Comparison of ENCODE assay signal across 20 cellular contexts in genomic region chr19:18526316-18526715, GRCh38.
"Had no signal": no experiment of that assay in that cellular context is flagged by ENCODE, and none has a peak within 500 bp of the region (broad histone marks: within the 10 kb centered on the region; RNA-seq: fewer than 3 reads in every experiment).

No MANE protein-coding gene starts in this region.

- H3K9me3 ChIP-seq: esophagus squamous epithelium, lower lobe of right lung, tibial artery, vagina had no signal

- H3K27ac ChIP-seq: coronary artery, esophagus squamous epithelium, lower lobe of right lung, tibial artery, vagina had no signal

- DNase-seq: activated CD4-positive, alpha-beta T cell treated with anti-CD3 and anti-CD28 coated beads, Interleukin-2, amount 10 ng/mL, durations not matched to agents 7 days and 5 days; activated CD8-positive, alpha-beta T cell treated with anti-CD3 and anti-CD28 coated beads, Interleukin-2, amount 10 ng/mL, durations not matched to agents 7 days and 5 days; activated effector memory CD4-positive, alpha-beta T cell treated with Interleukin-2 at 50 U/mL for 16 hours; activated naive CD4-positive, alpha-beta T cell treated with anti-CD3 and anti-CD28 coated beads, Interleukin-2, amount 10 ng/mL, durations not matched to agents 7 days and 5 days; activated naive CD8-positive, alpha-beta T cell treated with anti-CD3 and anti-CD28 coated beads, Interleukin-2, amount 50 U/mL, for 24 hours; activated T-cell treated with anti-CD3 and anti-CD28 coated beads, Interleukin-2, amount 50 U/mL, for 48 hours; anterior cingulate cortex; esophagus squamous epithelium; left colon; lower lobe of right lung; occipital lobe; stimulated activated naive CD8-positive, alpha-beta T cell treated with anti-CD3 and anti-CD28 coated beads, Interleukin-15, Interleukin-2, amounts not matched to agents 100 U/mL and 50 U/mL, for 24 hours; substantia nigra; T-helper 1 cell; T-helper 9 cell; tibial artery had no signal

- ATAC-seq: activated CD8-positive, alpha-beta T cell treated with anti-CD3 and anti-CD28 coated beads, Interleukin-2, amount 10 ng/mL, durations not matched to agents 7 days and 5 days; activated naive CD8-positive, alpha-beta T cell treated with anti-CD3 and anti-CD28 coated beads, Interleukin-2, amount 50 U/mL, for 24 hours; left colon; lower lobe of right lung; natural killer cell treated with Interleukin-12 subunit alpha and Interleukin-12 subunit beta and Interleukin-15 and Interleukin-18, amount 100 ng/mL, for 72 hours; right cardiac atrium; stimulated activated naive CD8-positive, alpha-beta T cell treated with anti-CD3 and anti-CD28 coated beads, Interleukin-15, Interleukin-2, amounts not matched to agents 100 U/mL and 50 U/mL, for 24 hours had no signal

- H3K4me3 ChIP-seq: coronary artery, esophagus squamous epithelium, lower lobe of right lung, tibial artery, vagina had no signal

- H3K27me3 ChIP-seq: esophagus squamous epithelium, tibial artery, vagina had no signal

- H3K4me1 ChIP-seq: tibial artery had no signal
